10 cellular contexts compared by ENCODE assay signal in the genomic region with DNA sequence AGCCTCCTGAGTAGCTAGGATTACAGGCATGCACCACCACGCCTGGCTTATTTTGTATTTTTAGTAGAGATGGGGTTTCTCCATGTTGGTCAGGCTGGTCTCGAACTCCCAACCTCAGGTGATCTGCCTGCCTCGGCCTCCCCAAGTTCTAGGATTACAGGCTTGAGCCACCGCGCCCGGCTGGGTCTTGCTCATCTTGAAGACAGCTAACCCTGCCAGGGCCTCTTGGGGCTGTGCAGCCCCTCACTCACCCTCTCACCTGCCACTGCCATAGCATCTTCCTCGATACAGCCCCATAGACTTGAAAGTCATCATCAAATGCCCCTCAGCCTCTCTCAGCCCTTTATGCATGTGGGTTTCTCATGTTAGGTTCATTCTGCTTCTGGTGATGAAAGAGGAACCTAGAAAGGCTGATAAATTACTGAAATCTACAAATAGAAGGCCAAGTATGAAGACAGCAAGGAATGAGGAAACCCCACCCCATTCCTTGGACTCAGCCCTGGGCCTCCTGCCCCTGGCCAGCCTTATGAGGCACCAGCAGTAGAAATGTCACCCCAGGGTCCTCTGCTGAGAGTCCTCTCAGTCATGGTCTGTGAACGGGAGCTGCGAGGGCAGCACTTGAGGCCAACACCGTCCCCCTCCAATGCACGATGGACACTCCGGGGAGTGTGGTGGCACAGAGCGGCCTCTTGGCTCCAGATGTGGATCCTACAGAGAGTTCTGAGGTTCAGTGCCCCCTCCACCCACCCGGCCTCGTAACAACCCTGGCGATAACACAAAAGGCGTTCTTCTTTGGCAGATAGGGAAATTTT. TPM values are rescaled to one million over a fixed set of nuclear protein-coding genes. Genes with fewer than 3 reads are reported as not detected.
DNase-seq lines count a peak whose midpoint lies in the region; ATAC-seq and TF ChIP-seq lines count a peak whose summit lies in the region.
"Had no signal": no experiment of that assay in that cellular context is flagged by ENCODE, and none has a peak within 500 bp of the region (broad histone marks: within the 10 kb centered on the region; RNA-seq: fewer than 3 reads in every experiment).

No MANE protein-coding gene starts in this region.

- no peaks in the 10 kb centered on the region for H3K36me3 ChIP-seq in brain microvascular endothelial cell (replicated peaks)
- no peaks in the 10 kb centered on the region for H3K36me3 ChIP-seq in muscle layer of colon (ENCODE audit: insufficient read depth, low read length)
- H3K36me3 ChIP-seq in upper lobe of right lung = no peaks in the 10 kb centered on the region

- ATAC-seq in upper lobe of right lung (peak; percentile 60), HG02623 (IDR thresholded peaks at IDR 0.05; ENCODE audit: unreplicated experiment) (no peak), HG02678 (IDR thresholded peaks at IDR 0.05; ENCODE audit: unreplicated experiment) (no peak)

- H3K27ac ChIP-seq in brain microvascular endothelial cell (no peak overlapping the region), muscle layer of colon (ENCODE audit: low read depth, low read length) (peak overlapping the region; percentile 99), upper lobe of right lung (peak overlapping the region; percentile 87)

- intact Hi-C loops in activated naive CD4-positive, alpha-beta T cell treated with anti-CD3 and anti-CD28 coated beads for 36 hours (cut with micrococcal nuclease) = no loop called here
- intact Hi-C loops in upper lobe of right lung (cut with DNase I) = no loop called here

- H3K36me3 Mint-ChIP-seq in activated naive CD4-positive, alpha-beta T cell treated with anti-CD3 and anti-CD28 coated beads for 36 hours (ENCODE audit: low read depth) = no peaks in the 10 kb centered on the region

- H3K27me3 ChIP-seq in brain microvascular endothelial cell (replicated peaks) (no peaks in the 10 kb centered on the region), muscle layer of colon (ENCODE audit: control insufficient read depth in 1 of 2, insufficient read depth in 2 of 2, low read length in 2 of 2) (no peaks in the 10 kb centered on the region), upper lobe of right lung (no peaks in the 10 kb centered on the region)

- no peak for DNase-seq in activated naive CD4-positive, alpha-beta T cell treated with anti-CD3 and anti-CD28 coated beads for 36 hours
- DNase-seq in activated naive CD4-positive, alpha-beta T cell treated with anti-CD3 and anti-CD28 coated beads, Interleukin-2, amount 50 U/mL, for 16 hours = no peak
- DNase-seq in brain microvascular endothelial cell = no peak
- DNase-seq in upper lobe of right lung = no peak
- no peak for DNase-seq in activated CD8-positive, alpha-beta memory T cell treated with anti-CD3 and anti-CD28 coated beads, Interleukin-2, amount 50 U/mL, for 48 hours
- DNase-seq: amniotic stem cell had no signal

- H3K9ac ChIP-seq in muscle layer of colon (ENCODE audit: low read length) = peak overlapping the region; percentile 74

- no peak for TF ChIP-seq CTCF in brain microvascular endothelial cell (IDR thresholded peaks at IDR 0.05; ENCODE audit: low read depth, low read length, missing control alignments)
- no peak for TF ChIP-seq CTCF in upper lobe of right lung (IDR thresholded peaks at IDR 0.05)

- peak overlapping the region; percentile 79 for H3K4me3 Mint-ChIP-seq in activated naive CD4-positive, alpha-beta T cell treated with anti-CD3 and anti-CD28 coated beads for 36 hours

- in situ Hi-C loops in brain microvascular endothelial cell (cut with HindIII; ENCODE audit: low pct_ligation_motif_present, low sequenced_read_pairs) = no loop called here

- H3K4me1 ChIP-seq in muscle layer of colon (ENCODE audit: insufficient read depth, low read length) (peaks cover 50% of the 10 kb centered on the region), upper lobe of right lung (peaks cover 42% of the 10 kb centered on the region)

- H3K9me3 ChIP-seq in muscle layer of colon (ENCODE audit: low read length) (no peaks in the 10 kb centered on the region), upper lobe of right lung (no peaks in the 10 kb centered on the region)

- peak overlapping the region; percentile 47 for H3K4me3 ChIP-seq in brain microvascular endothelial cell (ENCODE audit: low read depth, low read length)
- peak overlapping the region; percentile 42 to 52 for H3K4me3 ChIP-seq in muscle layer of colon (ENCODE audit: low read depth in 1 of 2, low read length in 2 of 2)
- H3K4me3 ChIP-seq in upper lobe of right lung = peak overlapping the region; percentile 50

- no peaks in the 10 kb centered on the region for H3K9me3 Mint-ChIP-seq in activated naive CD4-positive, alpha-beta T cell treated with anti-CD3 and anti-CD28 coated beads for 36 hours

- H3K27me3 Mint-ChIP-seq in activated naive CD4-positive, alpha-beta T cell treated with anti-CD3 and anti-CD28 coated beads for 36 hours (ENCODE audit: low read depth) = peaks cover 27% of the 10 kb centered on the region

- CTCF ChIA-PET in activated naive CD4-positive, alpha-beta T cell treated with anti-CD3 and anti-CD28 coated beads for 36 hours (lab: Charles Lee) = interaction anchor here (0.7 to 3.5 kb wide), 4 partner anchors 15 to 49 kb away, joined by 4 to 20 read pairs (median 6); no protein-coding TSS in a partner anchor

- no peak overlapping the region for H3K27ac Mint-ChIP-seq in activated naive CD4-positive, alpha-beta T cell treated with anti-CD3 and anti-CD28 coated beads for 36 hours

- peaks cover 7% of the 10 kb centered on the region for H3K4me1 Mint-ChIP-seq in activated naive CD4-positive, alpha-beta T cell treated with anti-CD3 and anti-CD28 coated beads for 36 hours (ENCODE audit: low read depth)

RNA-seq across cellular contexts. Expression of a gene that starts 24.8 kb away (rescaled TPM):
- not detected for total RNA-seq in activated naive CD4-positive, alpha-beta T cell treated with anti-CD3 and anti-CD28 coated beads for 36 hours
- total RNA-seq in upper lobe of right lung = 5.4 TPM
- total RNA-seq: mononuclear cell had no signal
